ENCODE assay signal across 24 cellular contexts in genomic region chr6:36478051-36478526, GRCh38. TPM values are rescaled to one million over a fixed set of nuclear protein-coding genes. Genes with fewer than 3 reads are reported as not detected.
DNase-seq lines count a peak whose midpoint lies in the region; ATAC-seq and TF ChIP-seq lines count a peak whose summit lies in the region.
"Had no signal": no experiment of that assay in that cellular context is flagged by ENCODE, and none has a peak within 500 bp of the region (broad histone marks: within the 10 kb centered on the region; RNA-seq: fewer than 3 reads in every experiment).

No MANE protein-coding gene starts in this region.

- CTCF ChIA-PET in activated CD8-positive, alpha-beta memory T cell treated with anti-CD3 and anti-CD28 coated beads, Interleukin-2, amount 10 ng/mL, durations not matched to agents 7 days and 5 days (lab: Charles Lee), result interaction anchor here (0.7 to 2.3 kb wide), 2 partner anchors 27 to 55 kb away, joined by 5 to 6 read pairs; no protein-coding TSS in a partner anchor
- CTCF ChIA-PET in activated CD8-positive, alpha-beta T cell treated with anti-CD3 and anti-CD28 coated beads for 36 hours (lab: Charles Lee), result interaction anchor here (2.1 kb wide), 1 partner anchor 10 kb away, joined by 5 read pairs; no protein-coding TSS in a partner anchor

- peaks cover 48% of the 10 kb centered on the region for H3K36me3 Mint-ChIP-seq in activated CD8-positive, alpha-beta memory T cell treated with anti-CD3 and anti-CD28 coated beads, Interleukin-2, amount 10 ng/mL, durations not matched to agents 7 days and 5 days
- H3K36me3 Mint-ChIP-seq in activated CD8-positive, alpha-beta T cell treated with anti-CD3 and anti-CD28 coated beads for 36 hours (ENCODE audit: low read depth), result peaks cover 42% of the 10 kb centered on the region
- peaks cover 0 to 70% (median 25%) of the 10 kb centered on the region in 3 donors for H3K36me3 Mint-ChIP-seq in naive thymus-derived CD8-positive, alpha-beta T cell
- H3K36me3 Mint-ChIP-seq in endothelial cell (ENCODE audit: low read depth, unreplicated experiment), result peaks cover 20% of the 10 kb centered on the region

- DNase-seq in activated CD8-positive, alpha-beta memory T cell treated with anti-CD3 and anti-CD28 coated beads, Interleukin-2, amount 10 ng/mL, durations not matched to agents 7 days and 5 days, result no peak
- DNase-seq in activated CD8-positive, alpha-beta memory T cell treated with anti-CD3 and anti-CD28 coated beads, Interleukin-2, amount 50 U/mL, for 48 hours, result no peak
- DNase-seq in LHCN-M2 (ENCODE audit: low read depth) (peak; percentile 6), endothelial cell (ENCODE audit: low spot score) (no peak), NK-92 (lab: John Stamatoyannopoulos, UW; ENCODE audit: unreplicated experiment) (no peak)
- DNase-seq in activated CD8-positive, alpha-beta T cell treated with anti-CD3 and anti-CD28 coated beads for 36 hours, result no peak
- no peak for DNase-seq in naive thymus-derived CD8-positive, alpha-beta T cell
- no peak for DNase-seq in stimulated activated CD4-positive, alpha-beta T cell treated with anti-CD3 and anti-CD28 coated beads, Interleukin-15, amount 100 ng/mL, for 24 hours
- DNase-seq: activated CD4-positive, alpha-beta T cell treated with anti-CD3 and anti-CD28 coated beads for 36 hours; activated CD8-positive, alpha-beta memory T cell treated with anti-CD3 and anti-CD28 coated beads, Interleukin-2, amount 50 U/mL, for 4 hours; activated naive CD4-positive, alpha-beta T cell treated with anti-CD3 and anti-CD28 coated beads, Interleukin-2, amount 10 ng/mL, durations not matched to agents 7 days and 5 days; CD4-positive, CD25-positive, alpha-beta regulatory T cell; H7; left cardiac atrium; NCI-H1048; NCI-H510A treated with DMSO at 0.1 percent for 48 hours; PC-9; T1000; transverse colon had no signal

- no peak overlapping the region for H3K4me3 Mint-ChIP-seq in activated CD8-positive, alpha-beta memory T cell treated with anti-CD3 and anti-CD28 coated beads, Interleukin-2, amount 10 ng/mL, durations not matched to agents 7 days and 5 days
- H3K4me3 Mint-ChIP-seq in activated CD8-positive, alpha-beta T cell treated with anti-CD3 and anti-CD28 coated beads for 36 hours, result no peak overlapping the region
- H3K4me3 Mint-ChIP-seq in naive thymus-derived CD8-positive, alpha-beta T cell, result no peak overlapping the region
- H3K4me3 Mint-ChIP-seq in endothelial cell (ENCODE audit: unreplicated experiment), result no peak overlapping the region
- H3K4me3 Mint-ChIP-seq: activated CD4-positive, alpha-beta T cell treated with anti-CD3 and anti-CD28 coated beads for 36 hours; activated naive CD4-positive, alpha-beta T cell treated with anti-CD3 and anti-CD28 coated beads, Interleukin-2, amount 10 ng/mL, durations not matched to agents 7 days and 5 days; CD4-positive, CD25-positive, alpha-beta regulatory T cell; stimulated activated memory B cell treated with anti-CD40 and anti-IgM and Interleukin-4, amounts not matched to agents 10 μg/mL and 1 μg/mL and 100 μg/mL, for 72 hours had no signal

- H3K4me1 Mint-ChIP-seq in activated CD8-positive, alpha-beta memory T cell treated with anti-CD3 and anti-CD28 coated beads, Interleukin-2, amount 10 ng/mL, durations not matched to agents 7 days and 5 days, result peaks cover 8% of the 10 kb centered on the region
- H3K4me1 Mint-ChIP-seq in activated CD8-positive, alpha-beta T cell treated with anti-CD3 and anti-CD28 coated beads for 36 hours (ENCODE audit: low read depth), result peaks cover 13% of the 10 kb centered on the region
- peaks cover 9 to 26% (median 16%) of the 10 kb centered on the region in 4 donors for H3K4me1 Mint-ChIP-seq in naive thymus-derived CD8-positive, alpha-beta T cell
- H3K4me1 Mint-ChIP-seq in endothelial cell (ENCODE audit: unreplicated experiment), result peaks cover 22% of the 10 kb centered on the region

- intact Hi-C loops in activated CD8-positive, alpha-beta T cell treated with anti-CD3 and anti-CD28 coated beads for 36 hours (cut with micrococcal nuclease), result no loop called here

- POLR2A ChIA-PET in activated CD8-positive, alpha-beta T cell treated with anti-CD3 and anti-CD28 coated beads for 36 hours (lab: Charles Lee), result interaction anchor here (0.6 to 1.3 kb wide), 3 partner anchors 10 to 42 kb away, joined by 3 to 4 read pairs (median 3); no protein-coding TSS in a partner anchor
- POLR2A ChIA-PET in naive thymus-derived CD8-positive, alpha-beta T cell (lab: Charles Lee), result interaction anchor here (0.6 to 1.0 kb wide), 3 partner anchors 8 to 95 kb away, joined by 3 to 6 read pairs (median 3); no protein-coding TSS in a partner anchor

- no peak for TF ChIP-seq CTCF in activated CD8-positive, alpha-beta T cell treated with anti-CD3 and anti-CD28 coated beads for 36 hours (IDR thresholded peaks at IDR 0.05)
- TF ChIP-seq CTCF in endothelial cell (IDR thresholded peaks at IDR 0.05; ENCODE audit: unreplicated experiment), result no peak

- no peaks in the 10 kb centered on the region for H3K9me3 Mint-ChIP-seq in activated CD8-positive, alpha-beta memory T cell treated with anti-CD3 and anti-CD28 coated beads, Interleukin-2, amount 10 ng/mL, durations not matched to agents 7 days and 5 days (ENCODE audit: low read depth)
- no peaks in the 10 kb centered on the region for H3K9me3 Mint-ChIP-seq in activated CD8-positive, alpha-beta T cell treated with anti-CD3 and anti-CD28 coated beads for 36 hours
- H3K9me3 Mint-ChIP-seq in naive thymus-derived CD8-positive, alpha-beta T cell, result no peaks in the 10 kb centered on the region
- H3K9me3 Mint-ChIP-seq in endothelial cell (ENCODE audit: unreplicated experiment), result no peaks in the 10 kb centered on the region
- H3K9me3 Mint-ChIP-seq: activated naive CD4-positive, alpha-beta T cell treated with anti-CD3 and anti-CD28 coated beads, Interleukin-2, amount 10 ng/mL, durations not matched to agents 7 days and 5 days; CD4-positive, CD25-positive, alpha-beta regulatory T cell; stimulated activated memory B cell treated with anti-CD40 and anti-IgM and Interleukin-4, amounts not matched to agents 10 μg/mL and 1 μg/mL and 100 μg/mL, for 72 hours had no signal

- no peaks in the 10 kb centered on the region for H3K27me3 Mint-ChIP-seq in activated CD8-positive, alpha-beta memory T cell treated with anti-CD3 and anti-CD28 coated beads, Interleukin-2, amount 10 ng/mL, durations not matched to agents 7 days and 5 days
- no peaks in the 10 kb centered on the region for H3K27me3 Mint-ChIP-seq in activated CD8-positive, alpha-beta T cell treated with anti-CD3 and anti-CD28 coated beads for 36 hours
- no peaks in the 10 kb centered on the region for H3K27me3 Mint-ChIP-seq in naive thymus-derived CD8-positive, alpha-beta T cell
- no peaks in the 10 kb centered on the region for H3K27me3 Mint-ChIP-seq in endothelial cell (ENCODE audit: unreplicated experiment)
- H3K27me3 Mint-ChIP-seq: activated CD4-positive, alpha-beta T cell treated with anti-CD3 and anti-CD28 coated beads for 36 hours; activated naive CD4-positive, alpha-beta T cell treated with anti-CD3 and anti-CD28 coated beads, Interleukin-2, amount 10 ng/mL, durations not matched to agents 7 days and 5 days; CD4-positive, CD25-positive, alpha-beta regulatory T cell; stimulated activated memory B cell treated with anti-CD40 and anti-IgM and Interleukin-4, amounts not matched to agents 10 μg/mL and 1 μg/mL and 100 μg/mL, for 72 hours had no signal

- H3K27ac Mint-ChIP-seq in activated CD8-positive, alpha-beta memory T cell treated with anti-CD3 and anti-CD28 coated beads, Interleukin-2, amount 10 ng/mL, durations not matched to agents 7 days and 5 days, result peak overlapping the region; percentile 73
- H3K27ac Mint-ChIP-seq in activated CD8-positive, alpha-beta T cell treated with anti-CD3 and anti-CD28 coated beads for 36 hours, result peak overlapping the region; percentile 25
- H3K27ac Mint-ChIP-seq in naive thymus-derived CD8-positive, alpha-beta T cell, result peak overlapping the region in 7 of 10 donors; percentile 4 to 76 (median 44)
- H3K27ac Mint-ChIP-seq in endothelial cell (ENCODE audit: unreplicated experiment), result no peak overlapping the region
- H3K27ac Mint-ChIP-seq: activated CD4-positive, alpha-beta T cell treated with anti-CD3 and anti-CD28 coated beads for 36 hours; activated naive CD4-positive, alpha-beta T cell treated with anti-CD3 and anti-CD28 coated beads, Interleukin-2, amount 10 ng/mL, durations not matched to agents 7 days and 5 days had no signal

- ATAC-seq in activated CD8-positive, alpha-beta memory T cell treated with anti-CD3 and anti-CD28 coated beads, Interleukin-2, amount 10 ng/mL, durations not matched to agents 7 days and 5 days, result no peak
- ATAC-seq in activated CD8-positive, alpha-beta T cell treated with anti-CD3 and anti-CD28 coated beads for 36 hours, result no peak
- no peak for ATAC-seq in naive thymus-derived CD8-positive, alpha-beta T cell
- ATAC-seq: activated CD4-positive, alpha-beta T cell treated with anti-CD3 and anti-CD28 coated beads for 36 hours; left cardiac atrium; stimulated activated memory B cell treated with anti-CD40 and anti-IgM and Interleukin-4, amounts not matched to agents 10 μg/mL and 1 μg/mL and 100 μg/mL, for 72 hours had no signal

RNA-seq across cellular contexts. Expression of gene KCTD20, which starts 35.3 kb away (rescaled TPM):
- total RNA-seq in activated CD8-positive, alpha-beta memory T cell treated with anti-CD3 and anti-CD28 coated beads, Interleukin-2, amount 10 ng/mL, durations not matched to agents 7 days and 5 days, result 10 to 100 TPM; 53.9 to 65.0 TPM
- total RNA-seq in LHCN-M2 (2014; rRNA removed) (46.1 and 47.5 TPM in 2 replicates), endothelial cell (ENCODE audit: unreplicated experiment) (43.0 TPM)
- 28.3 TPM for polyA plus RNA-seq in LHCN-M2 (2012)
- total RNA-seq in activated CD8-positive, alpha-beta T cell treated with anti-CD3 and anti-CD28 coated beads for 36 hours, result 10 to 100 TPM; 42.7 to 45.1 TPM
- 10 to 100 TPM; 35.1 to 35.2 TPM for total RNA-seq in naive thymus-derived CD8-positive, alpha-beta T cell
- 10 to 100 TPM; 25.0 to 31.5 (median 31.3) TPM for polyA plus RNA-seq in naive thymus-derived CD8-positive, alpha-beta T cell

RNA-seq across cellular contexts. Expression of gene PXT1, which starts 35.4 kb away (rescaled TPM):
- under 1 TPM in 1 of 2 experiments, not detected in 1; 0.32 TPM for total RNA-seq in activated CD8-positive, alpha-beta memory T cell treated with anti-CD3 and anti-CD28 coated beads, Interleukin-2, amount 10 ng/mL, durations not matched to agents 7 days and 5 days
- total RNA-seq in LHCN-M2 (2014; rRNA removed) (0.06 TPM in 1 of 2 replicates, not detected in the other), endothelial cell (ENCODE audit: unreplicated experiment) (not detected)
- polyA plus RNA-seq in LHCN-M2 (2012), result 0.02 TPM
- under 1 TPM; 0.22 to 0.36 TPM for total RNA-seq in activated CD8-positive, alpha-beta T cell treated with anti-CD3 and anti-CD28 coated beads for 36 hours
- under 1 TPM; 0.16 to 0.41 TPM for total RNA-seq in naive thymus-derived CD8-positive, alpha-beta T cell
- not detected for polyA plus RNA-seq in naive thymus-derived CD8-positive, alpha-beta T cell
- total RNA-seq: epithelial cell of proximal tubule, frontal cortex, PC-9, renal cortical epithelial cell, SJSA1 had no signal
